ENCODE assay signal across 13 cellular contexts in genomic region chr3:82329300-82329699, GRCh38.
DNase-seq lines count a peak whose midpoint lies in the region; ATAC-seq, FAIRE-seq and TF ChIP-seq lines count a peak whose summit lies in the region.
"Had no signal": no experiment of that assay in that cellular context is flagged by ENCODE, and none has a peak within 500 bp of the region (broad histone marks: within the 10 kb centered on the region; RNA-seq: fewer than 3 reads in every experiment).

No MANE protein-coding gene starts in this region.

- DNase-seq in activated CD8-positive, alpha-beta T cell treated with anti-CD3 and anti-CD28 coated beads for 36 hours = no peak
- DNase-seq in activated CD8-positive, alpha-beta T cell treated with anti-CD3 and anti-CD28 coated beads, Interleukin-2, amount 10 ng/mL, durations not matched to agents 7 days and 5 days = no peak
- no peak for DNase-seq in LNCaP clone FGC (ENCODE audit: low read depth)
- peak; percentile 26 for DNase-seq in choroid plexus epithelial cell (ENCODE audit: low read depth)
- DNase-seq in retinal pigment epithelial cell (ENCODE audit: low read depth) = no peak
- DNase-seq in middle frontal gyrus (ENCODE audit: extremely low spot score, low spot score) = no peak
- DNase-seq in GM12892 (ENCODE audit: insufficient read length) = no peak
- DNase-seq: activated B cell treated with CpG ODN at 0.5 μM for 24 hours; NCI-H2029 treated with DMSO at 0.1 percent for 48 hours; stimulated activated CD8-positive, alpha-beta memory T cell treated with anti-CD3 and anti-CD28 coated beads, Interleukin-4, amount 100 ng/mL, for 48 hours had no signal

- H3K4me3 ChIP-seq in LNCaP clone FGC (ENCODE audit: low read depth, low read length) = no peak overlapping the region
- H3K4me3 ChIP-seq in choroid plexus epithelial cell (ENCODE audit: low read depth, low read length) = no peak overlapping the region
- no peak overlapping the region for H3K4me3 ChIP-seq in retinal pigment epithelial cell (ENCODE audit: low read length)
- H3K4me3 ChIP-seq: vagina had no signal

- no peaks in the 10 kb centered on the region for H3K36me3 Mint-ChIP-seq in activated CD8-positive, alpha-beta T cell treated with anti-CD3 and anti-CD28 coated beads for 36 hours (ENCODE audit: low read depth)
- no peaks in the 10 kb centered on the region for H3K36me3 Mint-ChIP-seq in activated CD8-positive, alpha-beta T cell treated with anti-CD3 and anti-CD28 coated beads, Interleukin-2, amount 10 ng/mL, durations not matched to agents 7 days and 5 days (ENCODE audit: low read depth)

- H3K27me3 Mint-ChIP-seq in activated CD8-positive, alpha-beta T cell treated with anti-CD3 and anti-CD28 coated beads for 36 hours = no peaks in the 10 kb centered on the region
- H3K27me3 Mint-ChIP-seq in activated CD8-positive, alpha-beta T cell treated with anti-CD3 and anti-CD28 coated beads, Interleukin-2, amount 10 ng/mL, durations not matched to agents 7 days and 5 days (ENCODE audit: low read depth) = no peaks in the 10 kb centered on the region
- H3K27me3 Mint-ChIP-seq: activated B cell treated with CpG ODN at 0.5 μM for 24 hours had no signal

- POLR2A ChIA-PET in activated CD8-positive, alpha-beta T cell treated with anti-CD3 and anti-CD28 coated beads for 36 hours (lab: Charles Lee) = no interaction called here
- POLR2A ChIA-PET in activated CD8-positive, alpha-beta T cell treated with anti-CD3 and anti-CD28 coated beads, Interleukin-2, amount 10 ng/mL, durations not matched to agents 7 days and 5 days (lab: Charles Lee) = no interaction called here

- ATAC-seq in activated CD8-positive, alpha-beta T cell treated with anti-CD3 and anti-CD28 coated beads for 36 hours = no peak
- no peak for ATAC-seq in activated CD8-positive, alpha-beta T cell treated with anti-CD3 and anti-CD28 coated beads, Interleukin-2, amount 10 ng/mL, durations not matched to agents 7 days and 5 days
- no peak for ATAC-seq in GM19467 (IDR thresholded peaks at IDR 0.05; ENCODE audit: unreplicated experiment)
- ATAC-seq: Panc1 had no signal

- CTCF ChIA-PET in activated CD8-positive, alpha-beta T cell treated with anti-CD3 and anti-CD28 coated beads for 36 hours (lab: Charles Lee) = no interaction called here
- CTCF ChIA-PET in activated CD8-positive, alpha-beta T cell treated with anti-CD3 and anti-CD28 coated beads, Interleukin-2, amount 10 ng/mL, durations not matched to agents 7 days and 5 days (lab: Charles Lee) = no interaction called here

- H3K9me3 Mint-ChIP-seq in activated CD8-positive, alpha-beta T cell treated with anti-CD3 and anti-CD28 coated beads for 36 hours = peaks cover 4% of the 10 kb centered on the region
- peaks cover 5% of the 10 kb centered on the region for H3K9me3 Mint-ChIP-seq in activated CD8-positive, alpha-beta T cell treated with anti-CD3 and anti-CD28 coated beads, Interleukin-2, amount 10 ng/mL, durations not matched to agents 7 days and 5 days (ENCODE audit: insufficient read depth)
- H3K9me3 Mint-ChIP-seq: activated B cell treated with CpG ODN at 0.5 μM for 24 hours had no signal

- intact Hi-C loops in activated CD8-positive, alpha-beta T cell treated with anti-CD3 and anti-CD28 coated beads for 36 hours (cut with micrococcal nuclease) = no loop called here

- no peak overlapping the region for H3K4me3 Mint-ChIP-seq in activated CD8-positive, alpha-beta T cell treated with anti-CD3 and anti-CD28 coated beads for 36 hours
- H3K4me3 Mint-ChIP-seq in activated CD8-positive, alpha-beta T cell treated with anti-CD3 and anti-CD28 coated beads, Interleukin-2, amount 10 ng/mL, durations not matched to agents 7 days and 5 days = no peak overlapping the region
- H3K4me3 Mint-ChIP-seq: activated B cell treated with CpG ODN at 0.5 μM for 24 hours had no signal

- H3K27ac Mint-ChIP-seq in activated CD8-positive, alpha-beta T cell treated with anti-CD3 and anti-CD28 coated beads for 36 hours = no peak overlapping the region
- H3K27ac Mint-ChIP-seq in activated CD8-positive, alpha-beta T cell treated with anti-CD3 and anti-CD28 coated beads, Interleukin-2, amount 10 ng/mL, durations not matched to agents 7 days and 5 days = no peak overlapping the region
- H3K27ac Mint-ChIP-seq: activated B cell treated with CpG ODN at 0.5 μM for 24 hours had no signal

- no peak for TF ChIP-seq POLR2A in GM12892 (IDR thresholded peaks at IDR 0.05; ENCODE audit: low read depth, low read length)

- no peak for FAIRE-seq in GM12892 (lab: Jason Lieb, UNC)

- H3K4me1 Mint-ChIP-seq in activated CD8-positive, alpha-beta T cell treated with anti-CD3 and anti-CD28 coated beads for 36 hours (ENCODE audit: low read depth) = no peaks in the 10 kb centered on the region
- no peaks in the 10 kb centered on the region for H3K4me1 Mint-ChIP-seq in activated CD8-positive, alpha-beta T cell treated with anti-CD3 and anti-CD28 coated beads, Interleukin-2, amount 10 ng/mL, durations not matched to agents 7 days and 5 days (ENCODE audit: low read depth)
- H3K4me1 Mint-ChIP-seq: activated B cell treated with CpG ODN at 0.5 μM for 24 hours had no signal

- TF ChIP-seq CTCF in activated CD8-positive, alpha-beta T cell treated with anti-CD3 and anti-CD28 coated beads for 36 hours (IDR thresholded peaks at IDR 0.05) = peak; percentile 13
- TF ChIP-seq CTCF in LNCaP clone FGC (IDR thresholded peaks at IDR 0.05; ENCODE audit: control insufficient read depth, extremely low read depth, insufficient read depth) (peak; percentile 49), choroid plexus epithelial cell (conservative IDR thresholded peaks at IDR 0.05; ENCODE audit: low read depth, low read length) (peak; percentile 49), retinal pigment epithelial cell (conservative IDR thresholded peaks at IDR 0.05; ENCODE audit: low read depth, low read length) (peak; percentile 38)
